Comparison of ENCODE assay signal across 1 cellular context in genomic region chr1:26785611-26786436, GRCh38.
TF ChIP-seq lines count a peak whose summit lies in the region.

No MANE protein-coding gene starts in this region.

TF ChIP-seq in PFSK-1, 5 proteins besides CTCF, POLR2A, EP300 and RAD21 (continued from another document):
- TF ChIP-seq REST (IDR thresholded peaks at IDR 0.05; ENCODE audit: insufficient read depth in 1 of 2, low read depth in 2 of 2, low read length in 2 of 2): no peak; a peak in 1 of 4 replicates
- TF ChIP-seq FOXP2 (optimal IDR thresholded peaks at IDR 0.05; ENCODE audit: borderline replicate concordance, extremely low read depth, extremely low read length, insufficient read depth): no peak
